ENCODE assay signal across 8 cellular contexts in the genomic region with DNA sequence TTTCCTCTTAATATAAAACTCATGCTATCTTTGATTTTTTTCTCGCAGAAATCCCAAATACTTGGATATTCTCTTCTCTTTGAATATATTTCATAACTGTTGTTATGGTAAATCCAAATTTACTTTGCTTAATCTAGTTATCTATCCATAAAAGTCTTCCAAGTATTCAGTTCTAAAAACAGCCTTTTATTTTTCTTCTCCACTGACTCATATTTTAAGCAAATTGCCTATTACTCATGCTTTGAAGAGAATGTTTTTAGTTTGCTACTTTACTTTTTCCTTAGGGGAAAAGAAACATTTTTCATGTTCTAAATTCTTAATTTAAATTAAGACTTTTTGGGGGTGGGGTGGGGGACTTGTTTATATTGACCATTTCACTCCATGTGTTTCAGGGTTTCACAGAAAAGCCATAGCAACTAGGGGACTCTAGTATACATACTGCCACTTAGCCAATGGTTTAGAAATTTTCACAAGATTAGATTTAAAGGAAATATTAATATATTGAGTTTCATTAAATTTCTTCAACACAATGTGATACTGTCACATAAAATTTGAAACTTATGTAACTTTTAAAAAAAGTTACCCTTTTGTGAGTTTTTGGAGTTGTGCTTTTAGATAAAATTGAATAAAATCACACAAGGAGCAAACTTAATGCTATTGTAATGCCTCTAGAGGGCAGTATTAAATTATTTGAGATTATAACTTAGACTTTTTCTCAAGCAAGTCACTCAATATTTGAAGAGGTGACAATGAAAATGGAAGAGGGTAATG.
A peak's percentile ranks its signal among the peaks of the same experiment; 100 is the strongest.
DNase-seq lines count a peak whose midpoint lies in the region; ATAC-seq and TF ChIP-seq lines count a peak whose summit lies in the region.

No MANE protein-coding gene starts in this region.

- H3K27ac ChIP-seq in dorsolateral prefrontal cortex (no peak overlapping the region), caudate nucleus (ENCODE audit: low read depth, low read length) (no peak overlapping the region)

- TF ChIP-seq CTCF in AG10803 (conservative IDR thresholded peaks at IDR 0.05; ENCODE audit: low read length) (peak; percentile 58), dorsolateral prefrontal cortex (IDR thresholded peaks at IDR 0.05 in 54 of 56, conservative IDR thresholded peaks at IDR 0.05 in 2 of 56; ENCODE audit: low read depth in 1 of 56, partially characterized antibody in 56 of 56) (peak; percentile 32 to 70 (median 53)), retinal pigment epithelial cell (conservative IDR thresholded peaks at IDR 0.05; ENCODE audit: low read depth, low read length) (peak; percentile 52)

- DNase-seq in AG10803 (ENCODE audit: low read depth) (peak; percentile 22), NCI-H345 treated with DMSO at 0.1 percent for 48 hours (lab: John Stamatoyannopoulos, UW; ENCODE audit: unreplicated experiment) (peak; percentile 27), dorsolateral prefrontal cortex (no peak), retinal pigment epithelial cell (ENCODE audit: low read depth) (no peak), caudate nucleus (lab: John Stamatoyannopoulos, UW) (no peak), NCI-H187 (lab: John Stamatoyannopoulos, UW) (no peak)

- H3K27me3 ChIP-seq in dorsolateral prefrontal cortex, result no peaks in the 10 kb centered on the region

- intact Hi-C loops in dorsolateral prefrontal cortex (cut with DNase I), result no loop called here

- H3K4me3 ChIP-seq in AG10803 (ENCODE audit: low read length), result no peak overlapping the region
- no peak overlapping the region for H3K4me3 ChIP-seq in dorsolateral prefrontal cortex
- H3K4me3 ChIP-seq in retinal pigment epithelial cell (ENCODE audit: low read length), result no peak overlapping the region

- ATAC-seq in GM19351 (IDR thresholded peaks at IDR 0.05; ENCODE audit: unreplicated experiment) (peak; percentile 71), GM18907 (IDR thresholded peaks at IDR 0.05; ENCODE audit: unreplicated experiment) (no peak)

Comparison
In these comparisons a context has a peak if more than half of its experiments do, and no peak if none do; other contexts are left out.
1. DNase-seq: peak in AG10803 (single experiment) and NCI-H345 treated with DMSO at 0.1 percent for 48 hours (single experiment); none in dorsolateral prefrontal cortex (0 of 10), retinal pigment epithelial cell (single experiment), caudate nucleus (0 of 61) and NCI-H187 (0 of 2).
2. Peak in every context shown above with its lines, with median percentiles within 50 percentile points of each other: CTCF ChIP-seq.